8 cellular contexts compared by ENCODE assay signal in the genomic region with DNA sequence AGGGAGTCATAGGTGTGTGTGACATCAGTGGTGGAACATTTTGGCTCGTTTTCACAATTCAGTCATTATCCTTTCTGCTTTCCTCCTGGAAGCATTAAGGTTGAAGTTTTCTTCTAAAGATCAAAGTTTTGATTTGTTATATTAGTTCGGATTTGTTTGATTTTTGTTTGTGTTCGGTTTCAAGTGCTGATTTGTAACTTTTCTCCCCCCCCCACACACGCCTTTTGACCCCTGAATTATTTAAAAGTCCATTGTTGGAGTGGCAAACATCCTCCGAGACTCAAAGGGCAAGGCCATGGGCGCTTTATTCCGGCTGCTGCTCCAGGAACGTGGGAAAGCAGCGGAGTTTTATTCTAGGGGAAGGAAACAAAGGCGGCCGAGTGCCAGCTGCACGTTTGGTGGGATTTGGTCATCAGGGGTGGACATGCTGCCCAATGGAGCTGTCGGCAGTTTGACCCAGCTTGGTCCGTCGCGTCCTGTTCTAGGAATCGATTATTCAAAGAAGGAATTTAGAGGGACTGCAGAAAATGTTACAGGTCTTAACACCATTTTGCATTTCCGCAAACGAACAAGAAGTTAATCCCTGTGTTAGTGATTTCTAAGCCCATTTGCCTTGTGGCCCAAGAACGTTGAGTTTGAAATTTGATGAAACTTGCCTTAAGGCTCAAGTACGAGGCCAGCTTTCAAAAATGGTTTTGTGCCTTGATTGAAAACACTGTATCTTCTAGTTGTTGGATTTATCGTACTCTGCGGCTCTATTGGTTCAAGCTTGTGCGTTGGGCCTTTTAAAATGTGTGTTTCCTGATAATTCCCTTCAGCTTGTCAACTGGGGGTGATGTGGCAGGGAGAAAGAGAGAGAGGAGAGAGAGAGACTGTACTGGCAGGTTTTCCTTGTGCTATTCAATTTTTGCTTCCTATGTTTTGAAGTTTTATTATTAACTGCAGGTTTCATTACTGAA. TPM values are rescaled to one million over a fixed set of nuclear protein-coding genes. Genes with fewer than 3 reads are reported as not detected.
A peak's percentile ranks its signal among the peaks of the same experiment; 100 is the strongest.
DNase-seq lines count a peak whose midpoint lies in the region; ATAC-seq, FAIRE-seq and TF ChIP-seq lines count a peak whose summit lies in the region.

No MANE protein-coding gene starts in this region.

- H3K79me2 ChIP-seq in endothelial cell of umbilical vein (ENCODE audit: control insufficient read depth, insufficient read depth, low read length) = peaks cover 24% of the 10 kb centered on the region

- dilution Hi-C loops in endothelial cell of umbilical vein (cut with MboI; ENCODE audit: extremely low pct_ligation_motif_present, low sequenced_read_pairs) = no loop called here

- intact Hi-C loops in endothelial cell of umbilical vein (cut with micrococcal nuclease) = loop anchor here (1.0 to 5.0 kb wide), 3 partner anchors 39 to 290 kb away; a partner anchor contains a TSS

- TF ChIP-seq POLR2A in endothelial cell of umbilical vein (IDR thresholded peaks at IDR 0.05; ENCODE audit: low read depth, low read length) = no peak

- peak overlapping the region; percentile 92 for H3K4me2 ChIP-seq in endothelial cell of umbilical vein (ENCODE audit: insufficient read depth, low read length)

- no peaks in the 10 kb centered on the region for H3K27me3 Mint-ChIP-seq in activated CD8-positive, alpha-beta memory T cell treated with anti-CD3 and anti-CD28 coated beads, Interleukin-2, amount 10 ng/mL, durations not matched to agents 7 days and 5 days

- H3K27ac ChIP-seq in SJSA1 (peak overlapping the region; percentile 92), endothelial cell of umbilical vein (ENCODE audit: insufficient read depth, low read depth, low read length) (peak overlapping the region; percentile 85), muscle layer of colon (ENCODE audit: low read depth, low read length) (peak overlapping the region; percentile 69)

- H3K9me3 ChIP-seq in SJSA1 (replicated peaks) = no peaks in the 10 kb centered on the region
- no peaks in the 10 kb centered on the region for H3K9me3 ChIP-seq in endothelial cell of umbilical vein (replicated peaks; ENCODE audit: control insufficient read depth, insufficient read depth, low read length)
- no peaks in the 10 kb centered on the region for H3K9me3 ChIP-seq in muscle layer of colon (ENCODE audit: low read length)

- CTCF ChIA-PET in activated CD8-positive, alpha-beta memory T cell treated with anti-CD3 and anti-CD28 coated beads, Interleukin-2, amount 10 ng/mL, durations not matched to agents 7 days and 5 days (lab: Charles Lee) = no interaction called here
- CTCF ChIA-PET in endothelial cell of umbilical vein (lab: Charles Lee) = interaction anchor here (1.6 kb wide), 1 partner anchor 40 kb away, joined by 4 read pairs; no protein-coding TSS in a partner anchor

- H3K4me3 Mint-ChIP-seq in activated CD8-positive, alpha-beta memory T cell treated with anti-CD3 and anti-CD28 coated beads, Interleukin-2, amount 10 ng/mL, durations not matched to agents 7 days and 5 days = peak overlapping the region; percentile 95

- peak overlapping the region; percentile 96 for H3K9ac ChIP-seq in endothelial cell of umbilical vein (replicated peaks; ENCODE audit: extremely low read depth, insufficient read depth, low read length)
- peak overlapping the region; percentile 35 for H3K9ac ChIP-seq in muscle layer of colon (ENCODE audit: low read length)

- H3K36me3 Mint-ChIP-seq in activated CD8-positive, alpha-beta memory T cell treated with anti-CD3 and anti-CD28 coated beads, Interleukin-2, amount 10 ng/mL, durations not matched to agents 7 days and 5 days = peaks cover 6% of the 10 kb centered on the region

- DNase-seq in activated CD8-positive, alpha-beta memory T cell treated with anti-CD3 and anti-CD28 coated beads, Interleukin-2, amount 10 ng/mL, durations not matched to agents 7 days and 5 days = no peak
- DNase-seq in activated CD8-positive, alpha-beta memory T cell treated with anti-CD3 and anti-CD28 coated beads for 24 hours = no peak
- DNase-seq in SJSA1 (ENCODE audit: low read depth in 1 of 2, low spot score in 2 of 2) (peak; percentile 39 to 52), endothelial cell of umbilical vein (ENCODE audit: low read depth, low spot score) (peak; percentile 86), DMS114 treated with DMSO at 0.1 percent for 48 hours (lab: John Stamatoyannopoulos, UW; ENCODE audit: unreplicated experiment) (no peak), NCI-H1930 (lab: John Stamatoyannopoulos, UW) (no peak)

- no peaks in the 10 kb centered on the region for H4K20me1 ChIP-seq in endothelial cell of umbilical vein (replicated peaks; ENCODE audit: control insufficient read depth, extremely low read depth, insufficient read depth, low read length)

- H3K4me1 ChIP-seq in SJSA1 (replicated peaks) (no peaks in the 10 kb centered on the region; the same call in 1 of the 2 replicates), endothelial cell of umbilical vein (ENCODE audit: control insufficient read depth, extremely low read depth, insufficient read depth, low read length) (peaks cover 9% of the 10 kb centered on the region), muscle layer of colon (ENCODE audit: insufficient read depth, low read length) (no peaks in the 10 kb centered on the region)

- H3K36me3 ChIP-seq in SJSA1 (no peaks in the 10 kb centered on the region), endothelial cell of umbilical vein (ENCODE audit: control insufficient read depth in 2 of 2, extremely low read depth in 1 of 2, insufficient read depth in 2 of 2, low read length in 2 of 2) (no peaks in the 10 kb centered on the region), muscle layer of colon (ENCODE audit: insufficient read depth, low read length) (no peaks in the 10 kb centered on the region)

- H3K4me1 Mint-ChIP-seq in activated CD8-positive, alpha-beta memory T cell treated with anti-CD3 and anti-CD28 coated beads, Interleukin-2, amount 10 ng/mL, durations not matched to agents 7 days and 5 days = peaks cover 29% of the 10 kb centered on the region

- no peak for ATAC-seq in activated CD8-positive, alpha-beta memory T cell treated with anti-CD3 and anti-CD28 coated beads, Interleukin-2, amount 10 ng/mL, durations not matched to agents 7 days and 5 days
- no peak for ATAC-seq in HG02678 (IDR thresholded peaks at IDR 0.05; ENCODE audit: unreplicated experiment)

- H3K27me3 ChIP-seq in SJSA1 (replicated peaks) (no peaks in the 10 kb centered on the region), endothelial cell of umbilical vein (ENCODE audit: control insufficient read depth in 2 of 2, insufficient read depth in 2 of 2, low read length in 2 of 2) (no peaks in the 10 kb centered on the region), muscle layer of colon (ENCODE audit: control insufficient read depth in 1 of 2, insufficient read depth in 2 of 2, low read length in 2 of 2) (no peaks in the 10 kb centered on the region)

- no peak for TF ChIP-seq CTCF in endothelial cell of umbilical vein (IDR thresholded peaks at IDR 0.05; ENCODE audit: extremely low read depth in 1 of 2, insufficient read depth in 1 of 2, low read depth in 1 of 2, low read length in 2 of 2)

- FAIRE-seq in endothelial cell of umbilical vein (lab: Jason Lieb, UNC) = peak; percentile 85

- H2AFZ ChIP-seq in endothelial cell of umbilical vein (ENCODE audit: low read depth, low read length) = peak overlapping the region; percentile 21

- H3K9me1 ChIP-seq in endothelial cell of umbilical vein (replicated peaks; ENCODE audit: control insufficient read depth, extremely low read depth, insufficient read depth, low read length) = no peaks in the 10 kb centered on the region

- H3K4me3 ChIP-seq in SJSA1 (peak overlapping the region; percentile 70), endothelial cell of umbilical vein (replicated peaks in 1 of 3; ENCODE audit: insufficient read depth in 1 of 3, low read depth in 1 of 3, low read length in 3 of 3) (peak overlapping the region; percentile 54 to 92 (median 82)), muscle layer of colon (ENCODE audit: low read depth in 1 of 2, low read length in 2 of 2) (peak overlapping the region; percentile 47 to 53)

- POLR2A ChIA-PET in endothelial cell of umbilical vein (lab: Charles Lee) = no interaction called here

- TSS peak; percentile 64 for BruUV-seq in endothelial cell of umbilical vein (replicated peaks; lab: Mats Ljungman, UMichigan)

- H3K27ac Mint-ChIP-seq in activated CD8-positive, alpha-beta memory T cell treated with anti-CD3 and anti-CD28 coated beads, Interleukin-2, amount 10 ng/mL, durations not matched to agents 7 days and 5 days = peak overlapping the region; percentile 95

- no peaks in the 10 kb centered on the region for H3K9me3 Mint-ChIP-seq in activated CD8-positive, alpha-beta memory T cell treated with anti-CD3 and anti-CD28 coated beads, Interleukin-2, amount 10 ng/mL, durations not matched to agents 7 days and 5 days (ENCODE audit: low read depth)

TF ChIP-seq in endothelial cell of umbilical vein, 7 proteins besides CTCF, POLR2A, EP300 and RAD21:
- TF ChIP-seq POLR2AphosphoS5 (IDR thresholded peaks at IDR 0.05; ENCODE audit: insufficient read depth, low read depth, low read length) (no peak), EZH2 (IDR thresholded peaks at IDR 0.05; ENCODE audit: borderline replicate concordance, low read depth, low read length, severe bottlenecking) (no peak), FOS (IDR thresholded peaks at IDR 0.05; ENCODE audit: borderline replicate concordance, insufficient read depth, low read length) (no peak)

RNA-seq across cellular contexts. Expression of a gene that starts 0.6 kb away (rescaled TPM):
- 10 to 100 TPM in 1 of 2 experiments, 1 to 10 TPM in 1; 9.5 to 10.4 TPM for total RNA-seq in activated CD8-positive, alpha-beta memory T cell treated with anti-CD3 and anti-CD28 coated beads, Interleukin-2, amount 10 ng/mL, durations not matched to agents 7 days and 5 days
- total RNA-seq in SJSA1 (2014; rRNA removed; shearing (Covaris generic)) = 3.1 and 6.5 TPM in 2 replicates
- total RNA-seq in endothelial cell of umbilical vein = 7.5 TPM in 2 replicates
- polyA plus RNA-seq in endothelial cell of umbilical vein = 2.1 and 2.9 TPM in 2 replicates
- polyA plus RNA-seq in endothelial cell of umbilical vein (2011; cell fraction: cytosol; rRNA removed) = 3.4 and 3.8 TPM in 2 replicates
- polyA plus RNA-seq in endothelial cell of umbilical vein (2011; cell fraction: nucleus; rRNA removed) = 8.3 and 10.3 TPM in 2 replicates
- polyA plus RNA-seq in endothelial cell of umbilical vein (2012) = 3.8 and 4.0 TPM in 2 replicates
- 4.7 and 11.8 TPM in 2 replicates for polyA minus RNA-seq in endothelial cell of umbilical vein
- 11.5 TPM for polyA minus RNA-seq in endothelial cell of umbilical vein (2011; cell fraction: cytosol; rRNA and poly(A)+ RNA removed)
- polyA minus RNA-seq in endothelial cell of umbilical vein (2011; cell fraction: nucleus; rRNA and poly(A)+ RNA removed) = 6.0 and 6.1 TPM in 2 replicates

Comparison
In these comparisons a context has a peak if more than half of its experiments do, and no peak if none do; other contexts are left out.
1. DNase-seq: peak in SJSA1 (2 of 2) and endothelial cell of umbilical vein (single experiment); none in activated CD8-positive, alpha-beta memory T cell treated with anti-CD3 and anti-CD28 coated beads, Interleukin-2, amount 10 ng/mL, durations not matched to agents 7 days and 5 days (single experiment), activated CD8-positive, alpha-beta memory T cell treated with anti-CD3 and anti-CD28 coated beads for 24 hours (single experiment), DMS114 treated with DMSO at 0.1 percent for 48 hours (single experiment) and NCI-H1930 (0 of 2).
2. Peak in every context shown above with its lines, with median percentiles within 50 percentile points of each other: H3K27ac ChIP-seq and H3K4me3 ChIP-seq.